Comparison of ENCODE assay signal across 19 cellular contexts in the genomic region with DNA sequence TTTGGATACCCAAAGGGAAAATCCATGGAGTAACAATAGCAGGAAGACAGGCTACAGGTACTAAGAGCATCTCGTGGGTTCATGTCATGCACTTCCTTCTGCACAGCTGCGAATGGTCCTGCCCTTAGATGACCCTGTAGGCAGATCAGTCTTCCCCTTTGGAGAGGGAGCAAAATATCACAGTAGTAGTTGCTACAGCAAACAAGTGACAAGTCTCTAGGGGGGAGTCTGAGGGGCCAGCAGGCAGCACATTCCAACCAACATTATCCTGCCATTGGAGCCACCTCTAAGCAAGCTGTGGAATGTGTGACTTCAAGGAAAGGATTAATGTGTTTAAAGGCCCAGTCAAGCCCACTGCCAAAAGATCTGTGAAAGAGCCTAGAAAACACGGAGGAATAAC.
A peak's percentile ranks its signal among the peaks of the same experiment; 100 is the strongest.
DNase-seq lines count a peak whose midpoint lies in the region; ATAC-seq and TF ChIP-seq lines count a peak whose summit lies in the region.
"Had no signal": no experiment of that assay in that cellular context is flagged by ENCODE, and none has a peak within 500 bp of the region (broad histone marks: within the 10 kb centered on the region; RNA-seq: fewer than 3 reads in every experiment).

No MANE protein-coding gene starts in this region.

- CTCF ChIA-PET in SK-N-SH (lab: Yijun Ruan, JAX) = no interaction called here

- intact Hi-C loops in Right ventricle myocardium inferior (cut with DNase I) = no loop called here
- intact Hi-C loops in left ventricle myocardium inferior (cut with micrococcal nuclease) = no loop called here

- peak; percentile 37 for ATAC-seq in Right ventricle myocardium inferior
- peak; percentile 22 to 34 for ATAC-seq in upper lobe of left lung (ENCODE audit: low FRiP score in 2 of 2)
- ATAC-seq: Panc1 had no signal

- H3K9ac ChIP-seq in iPS-20b (ENCODE audit: low read depth, low read length) = peak overlapping the region; percentile 9; the same call in 1 of the 2 replicates
- no peak overlapping the region for H3K9ac ChIP-seq in SK-N-SH

- H3K4me1 ChIP-seq in left ventricle myocardium inferior (peaks cover 21% of the 10 kb centered on the region), iPS-20b (ENCODE audit: insufficient read depth, low read length) (peaks cover 33% of the 10 kb centered on the region; the same call in 1 of the 2 replicates), upper lobe of left lung (peaks cover 0 to 3% (median 0%) of the 10 kb centered on the region in 4 donors), SK-N-SH (ENCODE audit: control insufficient read depth in 1 of 2, insufficient read depth in 2 of 2, low read depth in 1 of 2, low read length in 1 of 2) (peaks cover 0 to 8% of the 10 kb centered on the region in 2 experiments; a peak in 2 of 4 replicates)

- H4K20me1 ChIP-seq in SK-N-SH (ENCODE audit: insufficient read depth) = no peaks in the 10 kb centered on the region

- no peak for TF ChIP-seq RAD21 in SK-N-SH (IDR thresholded peaks at IDR 0.05; ENCODE audit: low read length)

- H3K4me2 ChIP-seq in SK-N-SH = no peak overlapping the region

- TF ChIP-seq POLR2A in upper lobe of left lung (IDR thresholded peaks at IDR 0.05) = no peak

- H3K9me2 ChIP-seq in SK-N-SH = no peaks in the 10 kb centered on the region

- TF ChIP-seq CTCF in left ventricle myocardium inferior (IDR thresholded peaks at IDR 0.05; ENCODE audit: borderline replicate concordance) = no peak
- no peak for TF ChIP-seq CTCF in upper lobe of left lung (IDR thresholded peaks at IDR 0.05)
- no peak for TF ChIP-seq CTCF in WERI-Rb-1 (IDR thresholded peaks at IDR 0.05; ENCODE audit: low read depth, low read length)
- TF ChIP-seq CTCF in SK-N-SH (IDR thresholded peaks at IDR 0.05) = no peak

- H3K9me3 ChIP-seq in left ventricle myocardium inferior (replicated peaks) = peaks cover 15% of the 10 kb centered on the region
- peaks cover 11% of the 10 kb centered on the region; the same call in 1 of the 2 replicates for H3K9me3 ChIP-seq in iPS-20b (ENCODE audit: insufficient read depth, low read depth, low read length)
- H3K9me3 ChIP-seq in upper lobe of left lung = no peaks in the 10 kb centered on the region
- no peaks in the 10 kb centered on the region for H3K9me3 ChIP-seq in WERI-Rb-1 (ENCODE audit: severe bottlenecking)
- no peaks in the 10 kb centered on the region for H3K9me3 ChIP-seq in SK-N-SH

- no peaks in the 10 kb centered on the region for H3F3A ChIP-seq in SK-N-SH (replicated peaks; ENCODE audit: insufficient read depth)

- no peak for DNase-seq in Right ventricle myocardium inferior (ENCODE audit: missing footprints)
- no peak for DNase-seq in left ventricle myocardium inferior
- DNase-seq in dermis microvascular lymphatic vessel endothelial cell (ENCODE audit: low read depth in 2 of 2) = peak; percentile 63 to 88
- no peak for DNase-seq in upper lobe of left lung
- DNase-seq in WERI-Rb-1 = no peak
- DNase-seq in NCI-H526 (lab: John Stamatoyannopoulos, UW) = no peak
- DNase-seq in SK-N-SH = no peak
- DNase-seq: 8988T; Calu3; CD4-positive, alpha-beta memory T cell; GOT3; HFFc6; NCI-H1048; NCI-H1436 treated with DMSO at 0.1 percent for 48 hours; NCI-H2081; NCI-H510A treated with DMSO at 0.1 percent for 48 hours; SHP77 had no signal

- H3K36me3 ChIP-seq in left ventricle myocardium inferior (no peaks in the 10 kb centered on the region), iPS-20b (ENCODE audit: insufficient read depth, low read depth, low read length) (no peaks in the 10 kb centered on the region), upper lobe of left lung (no peaks in the 10 kb centered on the region), WERI-Rb-1 (no peaks in the 10 kb centered on the region), SK-N-SH (replicated peaks in 1 of 2; ENCODE audit: control insufficient read depth in 1 of 2, insufficient read depth in 2 of 2, low read length in 1 of 2) (no peaks in the 10 kb centered on the region)

- H3K79me2 ChIP-seq in SK-N-SH (ENCODE audit: insufficient read depth) = no peaks in the 10 kb centered on the region

- WGBS in upper lobe of left lung, 2 donors = 41 to 60% methylated on average over 3 of the region's 3 CpGs
- 36% methylated on average over 3 of the region's 3 CpGs for WGBS in SK-N-SH (ENCODE audit: low lambda C conversion rate)

- no peak for TF ChIP-seq EP300 in upper lobe of left lung (IDR thresholded peaks at IDR 0.05)
- TF ChIP-seq EP300 in SK-N-SH (IDR thresholded peaks at IDR 0.05; ENCODE audit: borderline replicate concordance in 1 of 2, low read depth in 1 of 2, low read length in 1 of 2) = no peak

- POLR2A ChIA-PET in SK-N-SH (lab: Yijun Ruan, JAX) = no interaction called here

- H3K4me3 ChIP-seq in left ventricle myocardium inferior (no peak overlapping the region), iPS-20b (ENCODE audit: low read length) (peak overlapping the region; percentile 20; the same call in 1 of the 2 replicates), upper lobe of left lung (no peak overlapping the region), WERI-Rb-1 (ENCODE audit: low read depth, low read length) (no peak overlapping the region), SK-N-SH (ENCODE audit: low read depth in 2 of 2, low read length in 1 of 2) (no peak overlapping the region)

- H3K27me3 ChIP-seq in left ventricle myocardium inferior (ENCODE audit: low read depth) (no peaks in the 10 kb centered on the region), iPS-20b (ENCODE audit: insufficient read depth, low read length) (no peaks in the 10 kb centered on the region), upper lobe of left lung (no peaks in the 10 kb centered on the region), WERI-Rb-1 (ENCODE audit: insufficient read depth, low read depth, severe bottlenecking) (no peaks in the 10 kb centered on the region), SK-N-SH (ENCODE audit: insufficient read depth) (no peaks in the 10 kb centered on the region)

- no peak overlapping the region for H2AFZ ChIP-seq in SK-N-SH (ENCODE audit: low read depth)

- H3K27ac ChIP-seq in left ventricle myocardium inferior (replicated peaks) = no peak overlapping the region
- peak overlapping the region; percentile 6 for H3K27ac ChIP-seq in iPS-20b (ENCODE audit: low read length)
- no peak overlapping the region for H3K27ac ChIP-seq in upper lobe of left lung
- H3K27ac ChIP-seq in WERI-Rb-1 = no peak overlapping the region
- H3K27ac ChIP-seq in SK-N-SH (ENCODE audit: low read depth in 2 of 2, low read length in 1 of 2) = no peak overlapping the region

TF ChIP-seq in SK-N-SH, 30 proteins besides CTCF, POLR2A, EP300 and RAD21 (continues in another document):
- no peak for TF ChIP-seq NRF1 (IDR thresholded peaks at IDR 0.05; ENCODE audit: low read depth, low read length)
- no peak for TF ChIP-seq YY1 (IDR thresholded peaks at IDR 0.05; ENCODE audit: low read depth)
- TF ChIP-seq, protein P1, sequence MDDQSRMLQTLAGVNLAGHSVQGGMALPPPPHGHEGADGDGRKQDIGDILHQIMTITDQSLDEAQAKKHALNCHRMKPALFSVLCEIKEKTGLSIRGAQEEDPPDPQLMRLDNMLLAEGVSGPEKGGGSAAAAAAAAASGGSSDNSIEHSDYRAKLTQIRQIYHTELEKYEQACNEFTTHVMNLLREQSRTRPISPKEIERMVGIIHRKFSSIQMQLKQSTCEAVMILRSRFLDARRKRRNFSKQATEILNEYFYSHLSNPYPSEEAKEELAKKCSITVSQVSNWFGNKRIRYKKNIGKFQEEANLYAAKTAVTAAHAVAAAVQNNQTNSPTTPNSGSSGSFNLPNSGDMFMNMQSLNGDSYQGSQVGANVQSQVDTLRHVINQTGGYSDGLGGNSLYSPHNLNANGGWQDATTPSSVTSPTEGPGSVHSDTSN (IDR thresholded peaks at IDR 0.05) = no peak
- no peak for TF ChIP-seq GABPA (IDR thresholded peaks at IDR 0.05; ENCODE audit: low read depth)
- TF ChIP-seq, protein P2, sequence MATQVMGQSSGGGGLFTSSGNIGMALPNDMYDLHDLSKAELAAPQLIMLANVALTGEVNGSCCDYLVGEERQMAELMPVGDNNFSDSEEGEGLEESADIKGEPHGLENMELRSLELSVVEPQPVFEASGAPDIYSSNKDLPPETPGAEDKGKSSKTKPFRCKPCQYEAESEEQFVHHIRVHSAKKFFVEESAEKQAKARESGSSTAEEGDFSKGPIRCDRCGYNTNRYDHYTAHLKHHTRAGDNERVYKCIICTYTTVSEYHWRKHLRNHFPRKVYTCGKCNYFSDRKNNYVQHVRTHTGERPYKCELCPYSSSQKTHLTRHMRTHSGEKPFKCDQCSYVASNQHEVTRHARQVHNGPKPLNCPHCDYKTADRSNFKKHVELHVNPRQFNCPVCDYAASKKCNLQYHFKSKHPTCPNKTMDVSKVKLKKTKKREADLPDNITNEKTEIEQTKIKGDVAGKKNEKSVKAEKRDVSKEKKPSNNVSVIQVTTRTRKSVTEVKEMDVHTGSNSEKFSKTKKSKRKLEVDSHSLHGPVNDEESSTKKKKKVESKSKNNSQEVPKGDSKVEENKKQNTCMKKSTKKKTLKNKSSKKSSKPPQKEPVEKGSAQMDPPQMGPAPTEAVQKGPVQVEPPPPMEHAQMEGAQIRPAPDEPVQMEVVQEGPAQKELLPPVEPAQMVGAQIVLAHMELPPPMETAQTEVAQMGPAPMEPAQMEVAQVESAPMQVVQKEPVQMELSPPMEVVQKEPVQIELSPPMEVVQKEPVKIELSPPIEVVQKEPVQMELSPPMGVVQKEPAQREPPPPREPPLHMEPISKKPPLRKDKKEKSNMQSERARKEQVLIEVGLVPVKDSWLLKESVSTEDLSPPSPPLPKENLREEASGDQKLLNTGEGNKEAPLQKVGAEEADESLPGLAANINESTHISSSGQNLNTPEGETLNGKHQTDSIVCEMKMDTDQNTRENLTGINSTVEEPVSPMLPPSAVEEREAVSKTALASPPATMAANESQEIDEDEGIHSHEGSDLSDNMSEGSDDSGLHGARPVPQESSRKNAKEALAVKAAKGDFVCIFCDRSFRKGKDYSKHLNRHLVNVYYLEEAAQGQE (IDR thresholded peaks at IDR 0.05; ENCODE audit: low read depth, low read length) = no peak
- no peak for TF ChIP-seq RXRA (IDR thresholded peaks at IDR 0.05; ENCODE audit: borderline replicate concordance, low read depth)
- TF ChIP-seq FOSL2 (IDR thresholded peaks at IDR 0.05; ENCODE audit: borderline replicate concordance, low read depth) = no peak
- TF ChIP-seq, protein P3, sequence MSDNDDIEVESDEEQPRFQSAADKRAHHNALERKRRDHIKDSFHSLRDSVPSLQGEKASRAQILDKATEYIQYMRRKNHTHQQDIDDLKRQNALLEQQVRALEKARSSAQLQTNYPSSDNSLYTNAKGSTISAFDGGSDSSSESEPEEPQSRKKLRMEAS (IDR thresholded peaks at IDR 0.05; ENCODE audit: low read depth) = no peak
- no peak for TF ChIP-seq EZH2phosphoT487 (IDR thresholded peaks at IDR 0.05; ENCODE audit: borderline replicate concordance, low read depth)
- TF ChIP-seq RCOR1 (IDR thresholded peaks at IDR 0.05; ENCODE audit: low read length) = no peak
- no peak for TF ChIP-seq CHD2 (IDR thresholded peaks at IDR 0.05; ENCODE audit: low read length, partially characterized antibody)

Comparison
In these comparisons a context has a peak if more than half of its experiments do, and no peak if none do; other contexts are left out.
1. DNase-seq: peak in dermis microvascular lymphatic vessel endothelial cell (2 of 2); none in Right ventricle myocardium inferior (single experiment), left ventricle myocardium inferior (single experiment), upper lobe of left lung (0 of 2), WERI-Rb-1 (single experiment), NCI-H526 (0 of 2) and SK-N-SH (single experiment).